In genomic region chr14:41606249-41607118, GRCh38 we compare ENCODE assay signal across 8 cellular contexts. TPM values are rescaled to one million over a fixed set of nuclear protein-coding genes. Genes with fewer than 3 reads are reported as not detected.
DNase-seq lines count a peak whose midpoint lies in the region; ATAC-seq and TF ChIP-seq lines count a peak whose summit lies in the region.

Gene LRFN5 (plus strand): TSS chr14:41606876.

- H3K27me3 ChIP-seq in NT2/D1 (ENCODE audit: insufficient read depth, insufficient read length), result peaks cover 57% of the 10 kb centered on the region
- H3K27me3 ChIP-seq in ectodermal cell (ENCODE audit: control insufficient read depth, insufficient read depth, low read length, poor library complexity, severe bottlenecking), result peaks cover 59% of the 10 kb centered on the region
- H3K27me3 ChIP-seq in tibial nerve, result peaks cover 0 to 37% of the 10 kb centered on the region in 2 donors

- DNase-seq in NT2/D1 (ENCODE audit: low read depth, low spot score) (no peak), medulla oblongata (ENCODE audit: extremely low spot score) (peak; percentile 21), tibial nerve (ENCODE audit: low spot score in 2 of 2) (no peak), pons (ENCODE audit: low spot score) (no peak)
- DNase-seq in activated CD4-positive, CD25-positive, alpha-beta regulatory T cell (lab: John Stamatoyannopoulos, UW), result no peak

- H3K9ac ChIP-seq in NT2/D1 (ENCODE audit: insufficient read length, low read depth), result peak within 1 kb of the TSS; percentile 64

- H3K27ac ChIP-seq in 22Rv1 (peak within 1 kb of the TSS; percentile 64), ectodermal cell (ENCODE audit: insufficient read depth, low read depth, low read length, poor library complexity, severe bottlenecking) (no peak within 1 kb of the TSS), tibial nerve (peak within 1 kb of the TSS; percentile 71 to 94 (median 79))

- TF ChIP-seq EP300 in tibial nerve (IDR thresholded peaks at IDR 0.05), result no peak

- peak within 1 kb of the TSS; percentile 64 for H3K4me3 ChIP-seq in NT2/D1 (ENCODE audit: insufficient read length, low read depth)
- H3K4me3 ChIP-seq in ectodermal cell (ENCODE audit: insufficient read depth, low read depth, low read length), result peak within 1 kb of the TSS; percentile 62
- H3K4me3 ChIP-seq in tibial nerve, result peak within 1 kb of the TSS; percentile 50 to 74 (median 60)

- TF ChIP-seq POLR2A in tibial nerve (IDR thresholded peaks at IDR 0.05), result no peak

- H3K36me3 ChIP-seq in NT2/D1 (ENCODE audit: insufficient read depth, insufficient read length, low read length), result no peaks in the 10 kb centered on the region
- H3K36me3 ChIP-seq in ectodermal cell (ENCODE audit: control insufficient read depth, insufficient read depth, low read length), result no peaks in the 10 kb centered on the region
- H3K36me3 ChIP-seq in tibial nerve, result no peaks in the 10 kb centered on the region

- TF ChIP-seq CTCF in 22Rv1 (IDR thresholded peaks at IDR 0.05) (peak; percentile 26), tibial nerve (IDR thresholded peaks at IDR 0.05) (no peak)

- peak; percentile 53 for ATAC-seq in GM19372 (IDR thresholded peaks at IDR 0.05; ENCODE audit: low read depth, unreplicated experiment)

- H3K4me1 ChIP-seq in NT2/D1 (ENCODE audit: insufficient read depth, insufficient read length) (no peaks in the 10 kb centered on the region), ectodermal cell (ENCODE audit: control insufficient read depth, insufficient read depth, low read length) (peaks cover 18% of the 10 kb centered on the region), tibial nerve (peaks cover 0 to 46% (median 3%) of the 10 kb centered on the region in 4 donors)

- H3K9me3 ChIP-seq in NT2/D1 (ENCODE audit: insufficient read depth, low read length), result no peaks in the 10 kb centered on the region
- H3K9me3 ChIP-seq in ectodermal cell (ENCODE audit: control insufficient read depth, low read length), result no peaks in the 10 kb centered on the region
- no peaks in the 10 kb centered on the region for H3K9me3 ChIP-seq in tibial nerve

- WGBS in ectodermal cell, 2 experiments, result 0% methylated on average over 75 of the region's 75 CpGs
- WGBS in tibial nerve, 2 donors, result 1 to 2% methylated on average over 46 to 50 of the region's 75 CpGs

RNA-seq across cellular contexts. Expression of gene LRFN5, which starts in this region (rescaled TPM):
- 1.8 TPM for polyA plus RNA-seq in ectodermal cell (2013, experiment 1 of 4)
- polyA plus RNA-seq in ectodermal cell (2013, experiment 2 of 4), result 1.6 TPM
- polyA plus RNA-seq in ectodermal cell (2013, experiment 3 of 4), result 1.7 TPM
- polyA plus RNA-seq in ectodermal cell (2013, experiment 4 of 4), result 2.1 TPM
- 10 to 100 TPM in 3 of 4 donors, 1 to 10 TPM in 1; 8.0 to 72.6 (median 10.7) TPM for total RNA-seq in tibial nerve
